ENCODE assay signal across 8 cellular contexts in genomic region chr4:13527983-13528822, GRCh38. TPM values are rescaled to one million over a fixed set of nuclear protein-coding genes. Genes with fewer than 3 reads are reported as not detected.
DNase-seq lines count a peak whose midpoint lies in the region; ATAC-seq and FAIRE-seq lines count a peak whose summit lies in the region.

No MANE protein-coding gene starts in this region.

- DNase-seq in CD1c-positive myeloid dendritic cell (ENCODE audit: extremely low spot score) (peak; percentile 53), SKM-1 treated with dmso at 0.1 percent for 144 hours (lab: John Stamatoyannopoulos, UW; ENCODE audit: unreplicated experiment) (peak; percentile 98), posterior vena cava (ENCODE audit: low spot score) (peak; percentile 74), urothelium cell line (ENCODE audit: low spot score) (no peak), iPS-NIHi7 (ENCODE audit: extremely low spot score) (no peak), SW 1271 (lab: John Stamatoyannopoulos, UW) (no peak)

- intact Hi-C loops in posterior vena cava (cut with DNase I), result no loop called here

- peak; percentile 87 for ATAC-seq in GM18909 (IDR thresholded peaks at IDR 0.05; ENCODE audit: poor library complexity, unreplicated experiment)
- ATAC-seq in HG03045 (IDR thresholded peaks at IDR 0.05; ENCODE audit: unreplicated experiment), result peak; percentile 56

- FAIRE-seq in urothelium cell line (lab: Jason Lieb, UNC), result no peak

RNA-seq across cellular contexts. Expression of gene NKX3-2, which starts 16.1 kb away (rescaled TPM):
- under 1 TPM in 1 of 2 donors, not detected in 1; 0.19 TPM for total RNA-seq in posterior vena cava

RNA-seq across cellular contexts. Expression of gene RAB28, which starts 44.1 kb away (rescaled TPM):
- total RNA-seq in posterior vena cava, result 10 to 100 TPM; 13.9 TPM

Comparison
In these comparisons a context has a peak if more than half of its experiments do, and no peak if none do; other contexts are left out.
1. DNase-seq: peak in CD1c-positive myeloid dendritic cell (single experiment), SKM-1 treated with dmso at 0.1 percent for 144 hours (single experiment) and posterior vena cava (single experiment); none in urothelium cell line (single experiment), iPS-NIHi7 (single experiment) and SW 1271 (0 of 2).